ENCODE assay signal across 8 cellular contexts in the genomic region with DNA sequence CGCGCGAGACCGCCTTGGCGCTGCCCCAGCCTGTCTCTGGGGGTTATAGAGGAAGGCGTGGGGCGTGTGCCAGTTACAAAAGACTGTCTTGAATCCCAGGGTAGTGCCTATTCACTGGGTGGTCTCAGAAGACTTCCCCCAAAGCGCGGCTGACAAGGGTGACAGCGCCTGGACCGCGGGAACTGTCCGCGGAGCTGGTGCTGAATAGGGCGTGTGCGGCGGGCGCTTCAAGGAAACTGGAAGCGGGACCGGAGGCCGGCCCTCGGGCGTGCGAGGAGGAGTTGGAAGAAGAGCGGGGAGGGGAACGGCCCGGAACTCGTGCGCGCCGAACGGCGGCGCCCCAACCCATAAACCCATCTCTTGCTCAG. TPM values are rescaled to one million over a fixed set of nuclear protein-coding genes. Genes with fewer than 3 reads are reported as not detected.
A peak's percentile ranks its signal among the peaks of the same experiment; 100 is the strongest.
DNase-seq lines count a peak whose midpoint lies in the region; ATAC-seq and TF ChIP-seq lines count a peak whose summit lies in the region.

No MANE protein-coding gene starts in this region.

- H3K4me3 Mint-ChIP-seq in natural killer cell treated with Interleukin-12 subunit alpha and Interleukin-12 subunit beta and Interleukin-15 and Interleukin-18, amount 100 ng/mL, for 72 hours: peak overlapping the region; percentile 82

- no peaks in the 10 kb centered on the region for H3K9me3 ChIP-seq in HUES6 (ENCODE audit: control insufficient read depth, insufficient read depth, low read depth, low read length)

- H3K4me3 ChIP-seq in BJ (ENCODE audit: low read depth, low read length) (peak overlapping the region; percentile 17; the same call in 1 of the 2 replicates), HUES6 (ENCODE audit: low read depth, low read length) (peak overlapping the region; percentile 79), epithelial cell of esophagus (ENCODE audit: low read length) (peak overlapping the region; percentile 9)

- H3K4me1 Mint-ChIP-seq in natural killer cell treated with Interleukin-12 subunit alpha and Interleukin-12 subunit beta and Interleukin-15 and Interleukin-18, amount 100 ng/mL, for 72 hours (ENCODE audit: low read depth in 2 of 2): peaks cover 6 to 12% of the 10 kb centered on the region in 2 donors

- H3K27me3 Mint-ChIP-seq in natural killer cell treated with Interleukin-12 subunit alpha and Interleukin-12 subunit beta and Interleukin-15 and Interleukin-18, amount 100 ng/mL, for 72 hours: peaks cover 30 to 54% of the 10 kb centered on the region in 2 donors

- no peak for DNase-seq in BJ (ENCODE audit: low read depth)
- peak; percentile 29 to 35 for DNase-seq in activated CD4-positive, alpha-beta T cell treated with anti-CD3 and anti-CD28 coated beads, Interleukin-2, amount 50 U/mL, for 4 hours
- DNase-seq in epithelial cell of esophagus (ENCODE audit: low read depth): peak; percentile 67
- peak; percentile 62 for DNase-seq in natural killer cell treated with Interleukin-12 subunit alpha and Interleukin-12 subunit beta and Interleukin-15 and Interleukin-18, amount 100 ng/mL, for 72 hours (ENCODE audit: low spot score)
- no peak for DNase-seq in DMS153 treated with DMSO at 0.1 percent for 48 hours (lab: John Stamatoyannopoulos, UW; ENCODE audit: unreplicated experiment)
- no peak for DNase-seq in hippocampal formation (lab: John Stamatoyannopoulos, UW)

- no peak overlapping the region for H3K9ac ChIP-seq in HUES6 (ENCODE audit: low read length)

- no peak overlapping the region for H3K27ac ChIP-seq in HUES6 (ENCODE audit: low read depth, low read length)

- H3K27me3 ChIP-seq in BJ (ENCODE audit: control insufficient read depth, insufficient read depth, low read length) (peaks cover 54% of the 10 kb centered on the region), HUES6 (ENCODE audit: control insufficient read depth, insufficient read depth, low read length) (peaks cover 100% of the 10 kb centered on the region)

- POLR2A ChIA-PET in BJ (lab: Charles Lee): no interaction called here

- H3K36me3 ChIP-seq in BJ (ENCODE audit: control insufficient read depth, insufficient read depth, low read length) (no peaks in the 10 kb centered on the region), HUES6 (ENCODE audit: control insufficient read depth, insufficient read depth, low read length) (no peaks in the 10 kb centered on the region)

- TF ChIP-seq CTCF in BJ (IDR thresholded peaks at IDR 0.05; ENCODE audit: insufficient read depth, low read depth, low read length): no peak
- TF ChIP-seq CTCF in epithelial cell of esophagus (IDR thresholded peaks at IDR 0.05; ENCODE audit: insufficient read depth, low read depth, low read length, missing control alignments): no peak

- no peaks in the 10 kb centered on the region for H3K36me3 Mint-ChIP-seq in natural killer cell treated with Interleukin-12 subunit alpha and Interleukin-12 subunit beta and Interleukin-15 and Interleukin-18, amount 100 ng/mL, for 72 hours

- H3K9me3 Mint-ChIP-seq in natural killer cell treated with Interleukin-12 subunit alpha and Interleukin-12 subunit beta and Interleukin-15 and Interleukin-18, amount 100 ng/mL, for 72 hours: no peaks in the 10 kb centered on the region

- CTCF ChIA-PET in BJ (lab: Yijun Ruan, JAX): interaction anchor here (0.7 to 2.9 kb wide), 5 partner anchors 11 to 95 kb away, joined by 3 to 14 read pairs (median 3); a partner anchor contains a TSS

- ATAC-seq in natural killer cell treated with Interleukin-12 subunit alpha and Interleukin-12 subunit beta and Interleukin-15 and Interleukin-18, amount 100 ng/mL, for 72 hours: peak in 1 of 2 donors; percentile 58
- ATAC-seq in GM19455 (IDR thresholded peaks at IDR 0.05; ENCODE audit: unreplicated experiment): no peak

- no peak overlapping the region for H3K27ac Mint-ChIP-seq in natural killer cell treated with Interleukin-12 subunit alpha and Interleukin-12 subunit beta and Interleukin-15 and Interleukin-18, amount 100 ng/mL, for 72 hours

- peaks cover 8% of the 10 kb centered on the region for H3K4me1 ChIP-seq in HUES6 (ENCODE audit: control insufficient read depth, insufficient read depth, low read length)

RNA-seq across cellular contexts. Expression of a gene that starts 2.3 kb away (rescaled TPM):
- not detected in 2 replicates for polyA plus RNA-seq in BJ (2011; rRNA removed)
- not detected in 2 replicates for polyA minus RNA-seq in BJ (2011; rRNA and poly(A)+ RNA removed)
- total RNA-seq in natural killer cell treated with Interleukin-12 subunit alpha and Interleukin-12 subunit beta and Interleukin-15 and Interleukin-18, amount 100 ng/mL, for 72 hours: not detected

RNA-seq across cellular contexts. Expression of a gene that starts 6.8 kb away (rescaled TPM):
- polyA plus RNA-seq in BJ (2011; rRNA removed): 1.9 and 2.4 TPM in 2 replicates
- 1.6 and 1.8 TPM in 2 replicates for polyA minus RNA-seq in BJ (2011; rRNA and poly(A)+ RNA removed)
- 10 to 100 TPM in 1 of 2 donors, 1 to 10 TPM in 1; 10.0 to 40.1 TPM for total RNA-seq in natural killer cell treated with Interleukin-12 subunit alpha and Interleukin-12 subunit beta and Interleukin-15 and Interleukin-18, amount 100 ng/mL, for 72 hours

RNA-seq across cellular contexts. Expression of a gene that starts 57.0 kb away (rescaled TPM):
- polyA plus RNA-seq in BJ (2011; rRNA removed): 254 and 285 TPM in 2 replicates
- polyA minus RNA-seq in BJ (2011; rRNA and poly(A)+ RNA removed): 192 and 323 TPM in 2 replicates
- total RNA-seq in natural killer cell treated with Interleukin-12 subunit alpha and Interleukin-12 subunit beta and Interleukin-15 and Interleukin-18, amount 100 ng/mL, for 72 hours: 100 to 1,000 TPM; 417 to 436 TPM

RNA-seq across cellular contexts. Expression of a gene that starts 58.0 kb away (rescaled TPM):
- 19.4 and 19.7 TPM in 2 replicates for polyA plus RNA-seq in BJ (2011; rRNA removed)
- polyA minus RNA-seq in BJ (2011; rRNA and poly(A)+ RNA removed): 13.6 and 16.9 TPM in 2 replicates
- 10 to 100 TPM; 13.0 to 13.5 TPM for total RNA-seq in natural killer cell treated with Interleukin-12 subunit alpha and Interleukin-12 subunit beta and Interleukin-15 and Interleukin-18, amount 100 ng/mL, for 72 hours

Comparison
In these comparisons a context has a peak if more than half of its experiments do, and no peak if none do; other contexts are left out.
1. DNase-seq: peak in activated CD4-positive, alpha-beta T cell treated with anti-CD3 and anti-CD28 coated beads, Interleukin-2, amount 50 U/mL, for 4 hours (2 of 2), epithelial cell of esophagus (single experiment) and natural killer cell treated with Interleukin-12 subunit alpha and Interleukin-12 subunit beta and Interleukin-15 and Interleukin-18, amount 100 ng/mL, for 72 hours (single experiment); none in BJ (single experiment), DMS153 treated with DMSO at 0.1 percent for 48 hours (single experiment) and hippocampal formation (0 of 2).
2. H3K4me3 ChIP-seq: peak in every context shown above with its lines; median percentile 79 in HUES6; 17 in BJ; 9 in epithelial cell of esophagus.